12 cellular contexts compared by ENCODE assay signal in genomic region chr6:54802775-54803631, GRCh38. TPM values are rescaled to one million over a fixed set of nuclear protein-coding genes. Genes with fewer than 3 reads are reported as not detected.
DNase-seq lines count a peak whose midpoint lies in the region; ATAC-seq and TF ChIP-seq lines count a peak whose summit lies in the region.
"Had no signal": no experiment of that assay in that cellular context is flagged by ENCODE, and none has a peak within 500 bp of the region (broad histone marks: within the 10 kb centered on the region; RNA-seq: fewer than 3 reads in every experiment).

No MANE protein-coding gene starts in this region.

- no peak for ATAC-seq in HG02840 (IDR thresholded peaks at IDR 0.05; ENCODE audit: low FRiP score, unreplicated experiment)

- intact Hi-C loops in Caco-2 (cut with micrococcal nuclease; ENCODE audit: unreplicated experiment) = loop anchor here (5.0 to 10.0 kb wide), 2 partner anchors 71 to 228 kb away; no protein-coding TSS in a partner anchor

- no TSS peak for BruUV-seq in Caco-2 (replicated peaks; lab: Mats Ljungman, UMichigan)

- no peak for DNase-seq in Caco-2
- DNase-seq in KBM-7 = peak; percentile 4
- DNase-seq in astrocyte of the spinal cord (ENCODE audit: low read depth, low spot score) = peak; percentile 58
- DNase-seq in kidney tubule cell (ENCODE audit: low spot score) = peak; percentile 63
- DNase-seq in G401 (ENCODE audit: low spot score) = no peak
- no peak for DNase-seq in activated naive CD4-positive, alpha-beta T cell treated with anti-CD3 and anti-CD28 coated beads, Interleukin-2, amount 50 U/mL, for 16 hours
- DNase-seq in C1 segment of cervical spinal cord (lab: John Stamatoyannopoulos, UW) = no peak
- DNase-seq: NCI-H526; stimulated activated CD4-positive, alpha-beta T cell treated with anti-CD3 and anti-CD28 coated beads, Interleukin-2, amount 100 ng/mL, for 24 hours had no signal

- H3K4me1 Mint-ChIP-seq in Caco-2 (ENCODE audit: low read depth, unreplicated experiment) = peaks cover 27% of the 10 kb centered on the region

- TF ChIP-seq CTCF in Caco-2 (IDR thresholded peaks at IDR 0.05; ENCODE audit: insufficient read depth in 1 of 2, low read depth in 1 of 2, low read length in 1 of 2, severe bottlenecking in 1 of 2, unreplicated experiment in 1 of 2) (no peak), astrocyte of the spinal cord (IDR thresholded peaks at IDR 0.05; ENCODE audit: low read depth, low read length) (no peak)

- H3K36me3 Mint-ChIP-seq in Caco-2 (ENCODE audit: insufficient read depth, unreplicated experiment) = no peaks in the 10 kb centered on the region

- H3K36me3 ChIP-seq in Caco-2 (ENCODE audit: control insufficient read depth, insufficient read depth, low read length) = no peaks in the 10 kb centered on the region

- H3K9me3 ChIP-seq in Caco-2 = no peaks in the 10 kb centered on the region

- H3K4me3 ChIP-seq in Caco-2 (ENCODE audit: low read depth, low read length) (no peak overlapping the region), astrocyte of the spinal cord (ENCODE audit: low read depth, low read length) (no peak overlapping the region)

- H3K9me3 Mint-ChIP-seq in Caco-2 (ENCODE audit: unreplicated experiment) = peaks cover 6% of the 10 kb centered on the region

- no peak overlapping the region for H3K4me3 Mint-ChIP-seq in Caco-2 (ENCODE audit: unreplicated experiment)
- H3K4me3 Mint-ChIP-seq: nephron; T-helper 1 cell treated with Interleukin-12 subunit alpha and Interleukin-12 subunit beta and Interleukin-4 antibody, amounts not matched to agents 30 μg/mL and 1 μg/mL, for 36 hours had no signal

- H3K27ac Mint-ChIP-seq in Caco-2 (ENCODE audit: unreplicated experiment) = peak overlapping the region; percentile 33
- H3K27ac Mint-ChIP-seq: T-helper 1 cell treated with Interleukin-12 subunit alpha and Interleukin-12 subunit beta and Interleukin-4 antibody, amounts not matched to agents 30 μg/mL and 1 μg/mL, for 36 hours had no signal

- POLR2A ChIA-PET in Caco-2 (lab: Charles Lee) = no interaction called here

- CTCF ChIA-PET in Caco-2 (lab: Charles Lee) = no interaction called here

- H3K27me3 Mint-ChIP-seq in Caco-2 (ENCODE audit: insufficient read depth, unreplicated experiment) = no peaks in the 10 kb centered on the region

- H3K27me3 ChIP-seq in Caco-2 (replicated peaks; ENCODE audit: control insufficient read depth, insufficient read depth, low read length) = no peaks in the 10 kb centered on the region

- in situ Hi-C loops in KBM-7 (cut with MboI; ENCODE audit: low pct_unique_long_range_greater_than_20kb, low sequenced_read_pairs) = no loop called here
- in situ Hi-C loops in astrocyte of the spinal cord (cut with HindIII; ENCODE audit: low sequenced_read_pairs) = no loop called here
- in situ Hi-C loops in G401 (cut with HindIII; ENCODE audit: low sequenced_read_pairs) = no loop called here

- H3K4me1 ChIP-seq in Caco-2 = peaks cover 28% of the 10 kb centered on the region

RNA-seq across cellular contexts. Expression of gene FAM83B, which starts 43.6 kb away (rescaled TPM):
- total RNA-seq in Caco-2 (2022) = 16.9 and 21.1 TPM in 2 replicates
- total RNA-seq in G401 (2014; rRNA removed; shearing (Covaris generic)) = not detected in 2 replicates

Comparison
In these comparisons a context has a peak if more than half of its experiments do, and no peak if none do; other contexts are left out.
1. DNase-seq: peak in KBM-7 (single experiment), astrocyte of the spinal cord (single experiment) and kidney tubule cell (single experiment); none in Caco-2 (0 of 2), G401 (single experiment), activated naive CD4-positive, alpha-beta T cell treated with anti-CD3 and anti-CD28 coated beads, Interleukin-2, amount 50 U/mL, for 16 hours (single experiment) and C1 segment of cervical spinal cord (0 of 14).
2. RNA of gene FAM83B, which starts 43.6 kb away (total RNA-seq): 16.9 to 21.1 TPM in Caco-2; not detected in G401; every median in the first group is over 10 times any median in the second.